In genomic region chr6:42017021-42017643, GRCh38 we compare ENCODE assay signal across 8 cellular contexts. TPM values are rescaled to one million over a fixed set of nuclear protein-coding genes. Genes with fewer than 3 reads are reported as not detected.
DNase-seq lines count a peak whose midpoint lies in the region; ATAC-seq and TF ChIP-seq lines count a peak whose summit lies in the region.

No MANE protein-coding gene starts in this region.

- CTCF ChIA-PET in PC-3 (lab: Charles Lee) = no interaction called here

- H3K9me3 ChIP-seq in PC-3 (ENCODE audit: low read length) (no peaks in the 10 kb centered on the region), smooth muscle cell (replicated peaks; ENCODE audit: low read depth) (no peaks in the 10 kb centered on the region), HAP-1 (no peaks in the 10 kb centered on the region)

- intact Hi-C loops in PC-3 (cut with micrococcal nuclease) = no loop called here

- peak; percentile 85 for ATAC-seq in PC-3
- ATAC-seq in HG02642 (IDR thresholded peaks at IDR 0.05; ENCODE audit: poor library complexity, unreplicated experiment) = no peak
- no peak for ATAC-seq in GM21423 (IDR thresholded peaks at IDR 0.05; ENCODE audit: unreplicated experiment)

- H3K4me3 ChIP-seq in PC-3 (ENCODE audit: low read length) = no peak overlapping the region
- no peak overlapping the region for H3K4me3 ChIP-seq in smooth muscle cell
- H3K4me3 ChIP-seq in HAP-1 = no peak overlapping the region

- H3K27ac ChIP-seq in PC-3 (ENCODE audit: low read length) = no peak overlapping the region
- peak overlapping the region; percentile 51 for H3K27ac ChIP-seq in smooth muscle cell (ENCODE audit: low read depth)

- POLR2A ChIA-PET in PC-3 (lab: Charles Lee; ENCODE audit: unreplicated experiment) = no interaction called here

- H3K9ac ChIP-seq in PC-3 (ENCODE audit: low read length) (no peak overlapping the region), smooth muscle cell (ENCODE audit: low read depth) (no peak overlapping the region)

- WGBS in smooth muscle cell (ENCODE audit: low lambda C conversion rate) = 32% methylated on average over 4 of the region's 4 CpGs

- H3K9me2 ChIP-seq in PC-3 (replicated peaks; ENCODE audit: low read length) = no peaks in the 10 kb centered on the region

- H2AFZ ChIP-seq in PC-3 (ENCODE audit: low read length) (no peak overlapping the region), smooth muscle cell (ENCODE audit: low read depth) (no peak overlapping the region)

- in situ Hi-C loops in HAP-1 (cut with MboI; ENCODE audit: low sequenced_read_pairs) = no loop called here

- TF ChIP-seq CTCF in PC-3 (conservative IDR thresholded peaks at IDR 0.05; ENCODE audit: low read depth, low read length) (no peak), smooth muscle cell (IDR thresholded peaks at IDR 0.05; ENCODE audit: borderline replicate concordance, insufficient read depth, poor library complexity, severe bottlenecking) (no peak)

- no peaks in the 10 kb centered on the region for H3K27me3 ChIP-seq in PC-3 (ENCODE audit: low read length)
- no peaks in the 10 kb centered on the region for H3K27me3 ChIP-seq in smooth muscle cell (ENCODE audit: low read depth)
- H3K27me3 ChIP-seq in HAP-1 (ENCODE audit: low read depth) = no peaks in the 10 kb centered on the region

- DNase-seq in NOMO-1 treated with DMSO at 0.1 percent for 48 hours (lab: John Stamatoyannopoulos, UW; ENCODE audit: unreplicated experiment) (peak; percentile 54), NOMO-1 treated with dmso at 0.1 percent for 144 hours (lab: John Stamatoyannopoulos, UW; ENCODE audit: unreplicated experiment) (no peak), PC-3 (peak; percentile 69), dermis blood vessel endothelial cell (peak; percentile 28), smooth muscle cell (lab: John Stamatoyannopoulos, UW; ENCODE audit: unreplicated experiment) (no peak), HAP-1 (ENCODE audit: low spot score in 2 of 2) (no peak)

- no peaks in the 10 kb centered on the region for H3K36me3 ChIP-seq in PC-3 (ENCODE audit: low read depth, low read length)
- no peaks in the 10 kb centered on the region for H3K36me3 ChIP-seq in smooth muscle cell (ENCODE audit: low read depth)
- no peaks in the 10 kb centered on the region for H3K36me3 ChIP-seq in HAP-1 (replicated peaks)

- no peaks in the 10 kb centered on the region for H3F3A ChIP-seq in PC-3 (ENCODE audit: low read length, unreplicated experiment)
- H3F3A ChIP-seq in smooth muscle cell (ENCODE audit: low read depth) = peaks cover 4% of the 10 kb centered on the region

- no peaks in the 10 kb centered on the region for H4K20me1 ChIP-seq in PC-3 (ENCODE audit: low read length)
- H4K20me1 ChIP-seq in smooth muscle cell (ENCODE audit: low read depth) = no peaks in the 10 kb centered on the region

- H3K4me2 ChIP-seq in PC-3 (ENCODE audit: low read length) (no peak overlapping the region), smooth muscle cell (peak overlapping the region; percentile 66)

- BruUV-seq in PC-3 (replicated peaks; lab: Mats Ljungman, UMichigan) = no TSS peak

- H3K79me2 ChIP-seq in PC-3 (ENCODE audit: low read length) (no peaks in the 10 kb centered on the region), smooth muscle cell (ENCODE audit: low read depth) (no peaks in the 10 kb centered on the region)

- peaks cover 9% of the 10 kb centered on the region; the same call in 1 of the 2 replicates for H3K4me1 ChIP-seq in PC-3 (ENCODE audit: insufficient read depth, low read length)
- no peaks in the 10 kb centered on the region for H3K4me1 ChIP-seq in smooth muscle cell (ENCODE audit: low read depth)
- H3K4me1 ChIP-seq in HAP-1 = peaks cover 3% of the 10 kb centered on the region; the same call in 1 of the 2 replicates

RNA-seq across cellular contexts. Expression of gene TAF8, which starts 33.2 kb away (rescaled TPM):
- total RNA-seq in PC-3 (2014; rRNA removed) (18.3 and 20.7 TPM in 2 replicates), dermis blood vessel endothelial cell (19.1 and 20.3 TPM in 2 replicates), smooth muscle cell (9.8 and 11.3 TPM in 2 replicates)
- 8.1 and 9.3 TPM in 2 replicates for polyA plus RNA-seq in smooth muscle cell

Comparison
In these comparisons a context has a peak if more than half of its experiments do, and no peak if none do; other contexts are left out.
1. DNase-seq: peak in NOMO-1 treated with DMSO at 0.1 percent for 48 hours (single experiment), PC-3 (single experiment) and dermis blood vessel endothelial cell (single experiment); none in NOMO-1 treated with dmso at 0.1 percent for 144 hours (single experiment), smooth muscle cell (single experiment) and HAP-1 (0 of 2).